In the genomic region with DNA sequence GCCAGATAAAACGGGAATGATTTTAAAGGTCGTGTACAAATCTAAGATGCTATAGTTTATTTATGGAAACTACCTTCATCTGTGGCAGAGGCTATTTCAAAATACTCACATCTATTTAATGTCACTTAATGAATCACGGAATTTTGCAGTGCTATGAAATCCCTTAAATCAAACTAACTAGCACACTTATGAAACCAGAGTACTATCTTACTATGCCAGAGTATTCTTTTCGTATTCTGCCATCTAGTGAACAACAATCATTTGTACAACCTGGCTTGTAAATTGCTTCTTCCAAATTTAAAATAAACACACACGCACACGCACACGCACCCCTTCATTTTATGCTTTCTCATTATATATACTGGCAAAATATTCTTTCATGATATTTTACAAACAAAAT, we compare ENCODE assay signal across 9 cellular contexts.
DNase-seq lines count a peak whose midpoint lies in the region; ATAC-seq and TF ChIP-seq lines count a peak whose summit lies in the region.
"Had no signal": no experiment of that assay in that cellular context is flagged by ENCODE, and none has a peak within 500 bp of the region (broad histone marks: within the 10 kb centered on the region; RNA-seq: fewer than 3 reads in every experiment).

No MANE protein-coding gene starts in this region.

- H3K27ac Mint-ChIP-seq in endodermal cell (no peak overlapping the region), progenitor cell of endocrine pancreas (no peak overlapping the region)

- peaks cover 14% of the 10 kb centered on the region for H3K9me3 ChIP-seq in endodermal cell (ENCODE audit: control insufficient read depth, low read length)

- ATAC-seq in HG03521 (IDR thresholded peaks at IDR 0.05; ENCODE audit: unreplicated experiment), result no peak

- H3K4me1 Mint-ChIP-seq in endodermal cell (no peaks in the 10 kb centered on the region), progenitor cell of endocrine pancreas (ENCODE audit: low read depth) (no peaks in the 10 kb centered on the region)

- DNase-seq in GM03348 (ENCODE audit: low spot score) (peak; percentile 48), NCI-H446 treated with DMSO at 0.1 percent for 48 hours (lab: John Stamatoyannopoulos, UW) (peak; percentile 43), endodermal cell (no peak), progenitor cell of endocrine pancreas (ENCODE audit: low spot score, unreplicated experiment) (no peak), NCI-H1930 (lab: John Stamatoyannopoulos, UW) (no peak)
- DNase-seq in activated CD4-positive, CD25-positive, alpha-beta regulatory T cell treated with anti-CD3 and anti-CD28 coated beads, Interleukin-2, amount 50 U/mL, for 72 hours, result no peak
- DNase-seq in activated CD4-positive, CD25-positive, alpha-beta regulatory T cell (lab: John Stamatoyannopoulos, UW), result no peak

- H3K27ac ChIP-seq in endodermal cell (ENCODE audit: low read depth, low read length), result no peak overlapping the region
- H3K27ac ChIP-seq: parathyroid adenoma had no signal

- no peaks in the 10 kb centered on the region for H3K36me3 ChIP-seq in endodermal cell (ENCODE audit: control insufficient read depth, insufficient read depth, low read length)

- H3K4me3 Mint-ChIP-seq in endodermal cell (no peak overlapping the region), progenitor cell of endocrine pancreas (ENCODE audit: low read depth) (no peak overlapping the region)

- H3K36me3 Mint-ChIP-seq in endodermal cell (ENCODE audit: low read depth) (no peaks in the 10 kb centered on the region), progenitor cell of endocrine pancreas (ENCODE audit: insufficient read depth) (no peaks in the 10 kb centered on the region)

- no peak overlapping the region for H3K9ac ChIP-seq in endodermal cell (ENCODE audit: extremely low read depth, low read length, poor library complexity, severe bottlenecking)
- H3K9ac ChIP-seq: parathyroid adenoma had no signal

- H3K27me3 Mint-ChIP-seq in endodermal cell (ENCODE audit: insufficient read depth), result no peaks in the 10 kb centered on the region
- no peaks in the 10 kb centered on the region for H3K27me3 Mint-ChIP-seq in progenitor cell of endocrine pancreas

- no peaks in the 10 kb centered on the region for H3K4me1 ChIP-seq in endodermal cell (ENCODE audit: control insufficient read depth, insufficient read depth, low read length)
- H3K4me1 ChIP-seq: parathyroid adenoma had no signal

- no peak overlapping the region for H3K4me3 ChIP-seq in endodermal cell (ENCODE audit: low read length)

- H3K27me3 ChIP-seq in endodermal cell (ENCODE audit: control insufficient read depth, insufficient read depth, low read length, poor library complexity, severe bottlenecking), result no peaks in the 10 kb centered on the region

- WGBS in endodermal cell (ENCODE audit: insufficient coverage in 1 of 2, insufficient read length in 1 of 2), 2 experiments, result 89 to 93% methylated on average over 3 to 7 of the region's 7 CpGs

- H3K9me3 Mint-ChIP-seq in endodermal cell (peaks cover 22% of the 10 kb centered on the region), progenitor cell of endocrine pancreas (ENCODE audit: low read depth) (peaks cover 3% of the 10 kb centered on the region)

- peak; percentile 43 for TF ChIP-seq CTCF in endodermal cell (conservative IDR thresholded peaks at IDR 0.05)
- TF ChIP-seq CTCF in progenitor cell of endocrine pancreas (IDR thresholded peaks at IDR 0.05; ENCODE audit: unreplicated experiment), result peak; percentile 26

Comparison
In these comparisons a context has a peak if more than half of its experiments do, and no peak if none do; other contexts are left out.
1. DNase-seq: peak in GM03348 (single experiment) and NCI-H446 treated with DMSO at 0.1 percent for 48 hours (single experiment); none in endodermal cell (single experiment), progenitor cell of endocrine pancreas (single experiment), activated CD4-positive, CD25-positive, alpha-beta regulatory T cell treated with anti-CD3 and anti-CD28 coated beads, Interleukin-2, amount 50 U/mL, for 72 hours (single experiment), NCI-H1930 (0 of 2) and activated CD4-positive, CD25-positive, alpha-beta regulatory T cell (0 of 4).